Comparison of ENCODE assay signal across 6 cellular contexts in genomic region chr2:188033240-188033639, GRCh38.
DNase-seq lines count a peak whose midpoint lies in the region; FAIRE-seq and TF ChIP-seq lines count a peak whose summit lies in the region.
"Not testable (repeated sequence)": the region's sequence is repeated elsewhere in the genome, so short reads cannot be mapped to it uniquely, and the experiment has no call there.

No MANE protein-coding gene starts in this region.

- not testable (repeated sequence) for H2AFZ ChIP-seq in H1 (ENCODE audit: low read length)

- peak overlapping the region; percentile 21; the same call in 1 of the 2 replicates for H3K18ac ChIP-seq in H1 (ENCODE audit: extremely low read depth, low read length)

- not testable (repeated sequence) for H3K27me3 ChIP-seq in H7 (ENCODE audit: control insufficient read depth, insufficient read depth, low read length); HUES64 (ENCODE audit: insufficient read depth, low read length); H1 (replicated peaks in 1 of 4; ENCODE audit: control insufficient read depth in 3 of 4, extremely low read depth in 1 of 4, insufficient read depth in 3 of 4, low read length in 3 of 4); iPS-18a (ENCODE audit: control insufficient read depth, insufficient read depth, low read length)

- TF ChIP-seq EP300 in H1 (IDR thresholded peaks at IDR 0.05; ENCODE audit: borderline replicate concordance in 1 of 2, low read depth in 2 of 2, low read length in 2 of 2), result 0 out of 3 replicates have a peak, but pooled peaks of 1 of the 2 experiments have one; percentile 42

- H3K14ac ChIP-seq in H1 (ENCODE audit: insufficient read length), result not testable (repeated sequence)

- H3K4ac ChIP-seq in H1 (replicated peaks; ENCODE audit: insufficient read length, low read depth, low read length), result not testable (repeated sequence)

- H3K4me3 ChIP-seq in H7 (ENCODE audit: insufficient read depth, low read depth, low read length) (peak overlapping the region; percentile 13; the same call in 1 of the 2 replicates), HUES64 (ENCODE audit: low read length) (peak overlapping the region; percentile 77), H1 (ENCODE audit: extremely low read depth in 1 of 4, insufficient read depth in 2 of 4, low read depth in 3 of 4, low read length in 4 of 4) (peak overlapping the region; percentile 7 to 99 (median 82); a peak in 5 of 8 replicates), iPS-18a (ENCODE audit: low read length) (peak overlapping the region; percentile 71)

- TF ChIP-seq CTCF in H1 (IDR thresholded peaks at IDR 0.05; ENCODE audit: control extremely low read depth in 1 of 3, insufficient read depth in 1 of 3, low read depth in 1 of 3, low read length in 3 of 3), result not testable (repeated sequence)

- H3K4me2 ChIP-seq in H1 (ENCODE audit: insufficient read depth in 1 of 2, low read depth in 2 of 2, low read length in 2 of 2), result peak overlapping the region; percentile 92 to 96

- H2BK5ac ChIP-seq in H1 (ENCODE audit: low read depth, low read length), result peak overlapping the region; percentile 99

- not testable (repeated sequence) for H3K9me3 ChIP-seq in HUES64 (ENCODE audit: insufficient read depth, low read depth, low read length); H1 (ENCODE audit: insufficient read depth in 2 of 2, low read depth in 1 of 2, low read length in 1 of 2); iPS-18a (ENCODE audit: control insufficient read depth, low read depth, low read length)

- peak overlapping the region; percentile 18 for H4K91ac ChIP-seq in H1 (replicated peaks; ENCODE audit: insufficient read length, low read length)

- peak overlapping the region; percentile 54; the same call in 1 of the 2 replicates for H4K8ac ChIP-seq in H1 (ENCODE audit: extremely low read depth, insufficient read depth, low read length)

- peaks cover 13% of the 10 kb centered on the region for H3K23me2 ChIP-seq in H1 (ENCODE audit: low read depth, low read length)

- H3K79me2 ChIP-seq in H1 (ENCODE audit: control insufficient read depth in 1 of 2, insufficient read depth in 2 of 2, low read length in 2 of 2), result peaks cover 0 to 73% of the 10 kb centered on the region in 2 experiments; a peak in 3 of 4 replicates

- TF ChIP-seq RAD21 in H1 (IDR thresholded peaks at IDR 0.05 in 1 of 2, conservative IDR thresholded peaks at IDR 0.05 in 1 of 2; ENCODE audit: low read depth in 2 of 2, low read length in 2 of 2), result not testable (repeated sequence)

- H2BK12ac ChIP-seq in H1 (ENCODE audit: low read depth, low read length), result peak overlapping the region; percentile 70; the same call in 1 of the 2 replicates

- peak overlapping the region; percentile 95; the same call in 1 of the 2 replicates for H2AK5ac ChIP-seq in H1 (ENCODE audit: low read depth, low read length)

- peak; percentile 12 for DNase-seq in H7
- DNase-seq in H1 (ENCODE audit: low read depth in 1 of 2, low spot score in 2 of 2), result peak; percentile 71 to 79
- DNase-seq in iPS DF 4.7 (ENCODE audit: extremely low read depth, low spot score), result peak; percentile 94
- DNase-seq in islet precursor cell, result peak; percentile 75

- POLR2A ChIA-PET in H1 (lab: Charles Lee; ENCODE audit: partially characterized antibody), result interaction anchor here (0.7 to 2.7 kb wide), 16 partner anchors 9 to 485 kb away, joined by 3 to 13 read pairs (median 4); partner anchors contain the start of gene GULP1

- TF ChIP-seq POLR2A in H1 (IDR thresholded peaks at IDR 0.05; ENCODE audit: control extremely low read depth in 1 of 2, low read depth in 2 of 2, low read length in 2 of 2), result peak; percentile 57 to 62

- not testable (repeated sequence) for H3K79me1 ChIP-seq in H1 (ENCODE audit: low read depth, low read length)

- H3K56ac ChIP-seq in H1 (replicated peaks; ENCODE audit: insufficient read length, low read depth, low read length), result not testable (repeated sequence)

- H3K27ac ChIP-seq in HUES64 (ENCODE audit: low read depth, low read length) (peak overlapping the region; percentile 97), H1 (ENCODE audit: low read depth, low read length) (peak overlapping the region; percentile 89), iPS-18a (ENCODE audit: low read length) (peak overlapping the region; percentile 54)

- 0% methylated on average over 1 of the region's 1 CpG for WGBS in HUES64
- 0% methylated on average over 1 of the region's 1 CpG; no CpG with 5 or more reads in 1 of the 2 experiments for WGBS in H1 (ENCODE audit: extremely low coverage in 1 of 2, insufficient coverage in 1 of 2, insufficient read length in 1 of 2, insufficient replicate concordance in 2 of 2, low coverage in 1 of 2, low lambda C conversion rate in 2 of 2, missing lambda C conversion rate in 1 of 2), 2 experiments

- H3K4me1 ChIP-seq in HUES64 (ENCODE audit: insufficient read depth, low read length) (peaks cover 49% of the 10 kb centered on the region), H1 (replicated peaks in 1 of 4; ENCODE audit: control insufficient read depth in 3 of 4, insufficient read depth in 4 of 4, low read length in 3 of 4) (peaks cover 7 to 28% (median 15%) of the 10 kb centered on the region in 4 experiments; a peak in 6 of 7 replicates), iPS-18a (ENCODE audit: control insufficient read depth, low read depth, low read length) (peaks cover 41% of the 10 kb centered on the region)

- H3K36me3 ChIP-seq in H7 (replicated peaks; ENCODE audit: control insufficient read depth, insufficient read depth, low read length); iPS-18a (ENCODE audit: control insufficient read depth, low read depth, low read length): not testable (repeated sequence)
- H3K36me3 ChIP-seq in HUES64 (ENCODE audit: insufficient read depth, low read length), result peaks cover 18% of the 10 kb centered on the region
- peaks cover 2 to 28% (median 16%) of the 10 kb centered on the region in 4 experiments; a peak in 6 of 8 replicates for H3K36me3 ChIP-seq in H1 (ENCODE audit: control insufficient read depth in 2 of 4, insufficient read depth in 4 of 4, low read length in 3 of 4)

- H3K23ac ChIP-seq in H1 (ENCODE audit: insufficient read length), result not testable (repeated sequence)

- H2BK120ac ChIP-seq in H1 (replicated peaks; ENCODE audit: low read depth, low read length), result peak overlapping the region; percentile 6

- not testable (repeated sequence) for H2BK15ac ChIP-seq in H1 (ENCODE audit: low read length)

- H3K9ac ChIP-seq in HUES64 (ENCODE audit: low read depth, low read length), result peak overlapping the region; percentile 88
- H3K9ac ChIP-seq in H1 (replicated peaks in 1 of 4; ENCODE audit: extremely low read depth in 1 of 4, low read depth in 3 of 4, low read length in 3 of 4), result peak overlapping the region; percentile 8 to 86 (median 46); a peak in 6 of 7 replicates
- H3K9ac ChIP-seq in iPS-18a (ENCODE audit: low read length), result peak overlapping the region; percentile 26

- CTCF ChIA-PET in H1 (lab: Charles Lee; ENCODE audit: partially characterized antibody), result interaction anchor here (1.0 kb wide), 1 partner anchor 59 kb away, joined by 3 read pairs; no protein-coding TSS in a partner anchor

- not testable (repeated sequence) for H2BK20ac ChIP-seq in H1 (ENCODE audit: low read length)

- FAIRE-seq in H1 (lab: Jason Lieb, UNC), result peak; percentile 28

- H4K20me1 ChIP-seq in H1 (replicated peaks in 1 of 2; ENCODE audit: control insufficient read depth in 1 of 2, insufficient read depth in 2 of 2, low read length in 2 of 2), result not testable (repeated sequence)

- H4K5ac ChIP-seq in H1 (ENCODE audit: insufficient read length, low read depth, low read length), result peak overlapping the region; percentile 68

TF ChIP-seq in H1, 55 proteins besides CTCF, POLR2A, EP300 and RAD21 (continues in another document):
- TF ChIP-seq ASH2L (IDR thresholded peaks at IDR 0.05; ENCODE audit: low read length), result peak; percentile 81
- TF ChIP-seq CHD2 (IDR thresholded peaks at IDR 0.05; ENCODE audit: low read length), result peak; percentile 56; the same call in 1 of the 2 replicates
- TF ChIP-seq POU5F1 (IDR thresholded peaks at IDR 0.05; ENCODE audit: low read depth, low read length), result 0 out of 2 replicates have a peak, but pooled peaks have one; percentile 40
- 0 out of 2 replicates have a peak, but pooled peaks have one; percentile 62 for TF ChIP-seq RBBP5 (IDR thresholded peaks at IDR 0.05; ENCODE audit: borderline replicate concordance, low read depth, low read length)
- 0 out of 2 replicates have a peak, but pooled peaks have one; percentile 43 for TF ChIP-seq TAF1 (IDR thresholded peaks at IDR 0.05; ENCODE audit: low read depth, low read length)

Comparison
In these comparisons a context has a peak if more than half of its experiments do, and no peak if none do; other contexts are left out.
1. Peak in every context shown above with its lines: DNase-seq, H3K4me3 ChIP-seq and H3K27ac ChIP-seq.
2. DNase-seq: peak in every context shown above with its lines; median percentile 94 in iPS DF 4.7; 75 in H1; 75 in islet precursor cell; 12 in H7.
3. H3K4me3 ChIP-seq: peak in every context shown above with its lines; median percentile 82 in H1; 77 in HUES64; 71 in iPS-18a; 13 in H7.
4. H3K9ac ChIP-seq: peak in every context shown above with its lines; median percentile 88 in HUES64; 46 in H1; 26 in iPS-18a.